18 cellular contexts compared by ENCODE assay signal in the genomic region with DNA sequence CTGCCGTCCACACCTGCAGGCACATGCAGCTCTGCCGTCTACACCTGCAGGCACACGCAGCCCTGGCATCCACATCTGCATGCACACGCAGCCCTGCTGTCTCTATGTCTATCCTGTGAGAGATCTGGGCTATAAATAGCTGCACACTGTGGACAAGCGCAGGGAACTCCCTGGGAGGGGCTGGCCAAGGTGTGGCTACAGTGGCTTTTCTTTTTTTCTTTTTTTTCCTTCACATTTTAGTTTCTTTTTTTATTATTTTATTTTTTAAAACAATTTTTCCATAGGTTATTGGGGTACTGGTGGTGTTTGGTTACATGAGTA. TPM values are rescaled to one million over a fixed set of nuclear protein-coding genes. Genes with fewer than 3 reads are reported as not detected.
"Had no signal": no experiment of that assay in that cellular context is flagged by ENCODE, and none has a peak within 500 bp of the region (broad histone marks: within the 10 kb centered on the region; RNA-seq: fewer than 3 reads in every experiment).

No MANE protein-coding gene starts in this region.

- FAIRE-seq: endometrium, keratinocyte, TTC549 had no signal

- H3K4me3 ChIP-seq: ascending aorta, esophagus squamous epithelium, right lobe of liver, SK-N-MC, spleen, suprapubic skin, upper lobe of right lung had no signal

- H3K27ac Mint-ChIP-seq: activated B cell treated with CpG ODN at 0.5 μM for 24 hours; activated naive CD8-positive, alpha-beta T cell treated with anti-CD3 and anti-CD28 coated beads for 36 hours; mesothelial cell of epicardium had no signal

- H3K36me3 ChIP-seq: right lobe of liver, suprapubic skin, upper lobe of right lung had no signal

- DNase-seq: activated B cell treated with CpG ODN at 0.5 μM for 24 hours; activated CD4-positive, alpha-beta T cell treated with anti-CD3 and anti-CD28 coated beads, Interleukin-2, amount 50 U/mL, for 1 hour; activated effector memory CD4-positive, alpha-beta T cell treated with Interleukin-2 at 50 U/mL for 16 hours; activated naive CD8-positive, alpha-beta T cell treated with anti-CD3 and anti-CD28 coated beads for 36 hours; esophagus squamous epithelium; foreskin fibroblast; right lobe of liver; spleen; stimulated activated CD4-positive, alpha-beta T cell treated with anti-CD3 and anti-CD28 coated beads, Interleukin-1b, Interleukin-23, amount 100 ng/mL, for 48 hours; T-helper 1 cell; upper lobe of right lung had no signal

- H3K27ac ChIP-seq: ascending aorta, esophagus squamous epithelium, SK-N-MC, spleen, suprapubic skin, upper lobe of right lung had no signal

- H3K27me3 ChIP-seq: ascending aorta, esophagus squamous epithelium, right lobe of liver, spleen, suprapubic skin, upper lobe of right lung had no signal

- H3K4me1 ChIP-seq: ascending aorta, esophagus squamous epithelium, suprapubic skin, upper lobe of right lung had no signal

- ATAC-seq: upper lobe of right lung had no signal

RNA-seq across cellular contexts. Expression of a gene that starts 42.0 kb away (rescaled TPM):
- total RNA-seq: ascending aorta had no signal
